Comparison of ENCODE assay signal across 19 cellular contexts in the genomic region with DNA sequence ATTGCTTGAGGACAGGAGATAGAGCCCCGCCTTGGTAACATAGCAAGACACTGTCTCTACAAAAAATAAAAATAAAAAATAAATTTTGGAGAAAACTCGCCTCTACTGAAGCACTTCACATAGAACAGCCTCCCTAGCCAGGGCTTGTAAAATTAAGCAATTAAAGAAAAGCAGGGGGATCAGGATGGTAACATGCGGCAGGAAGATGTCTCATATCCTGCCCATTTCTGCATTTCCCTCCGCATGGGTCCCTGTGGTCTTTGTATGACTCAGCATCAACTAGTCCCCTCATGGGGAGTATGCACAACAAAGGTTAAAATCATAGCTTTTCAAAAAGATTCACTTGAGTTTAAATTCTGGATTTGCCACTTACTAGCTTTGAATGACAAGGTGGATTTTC.
A peak's percentile ranks its signal among the peaks of the same experiment; 100 is the strongest.
DNase-seq lines count a peak whose midpoint lies in the region; ATAC-seq and TF ChIP-seq lines count a peak whose summit lies in the region.
"Had no signal": no experiment of that assay in that cellular context is flagged by ENCODE, and none has a peak within 500 bp of the region (broad histone marks: within the 10 kb centered on the region; RNA-seq: fewer than 3 reads in every experiment).

No MANE protein-coding gene starts in this region.

- H2AFZ ChIP-seq in PC-3 (ENCODE audit: low read length) (no peak overlapping the region), smooth muscle cell (ENCODE audit: low read depth) (no peak overlapping the region), mammary epithelial cell (ENCODE audit: low read depth, low read length) (no peak overlapping the region)

- H3K27me3 ChIP-seq in PC-3 (ENCODE audit: low read length) (no peaks in the 10 kb centered on the region), smooth muscle cell (ENCODE audit: low read depth) (no peaks in the 10 kb centered on the region), mammary epithelial cell (ENCODE audit: insufficient read depth, low read length) (no peaks in the 10 kb centered on the region)
- H3K27me3 ChIP-seq: esophagus squamous epithelium, heart left ventricle, upper lobe of left lung had no signal

- DNase-seq in NOMO-1 treated with DMSO at 0.1 percent for 48 hours (lab: John Stamatoyannopoulos, UW; ENCODE audit: unreplicated experiment) (peak; percentile 24), NOMO-1 (lab: John Stamatoyannopoulos, UW; ENCODE audit: unreplicated experiment in 2 of 2) (no peak), PC-3 (peak; percentile 28), choroid plexus epithelial cell (ENCODE audit: low read depth) (peak; percentile 45), smooth muscle cell (lab: John Stamatoyannopoulos, UW; ENCODE audit: unreplicated experiment) (no peak), kidney glomerular epithelial cell (lab: John Stamatoyannopoulos, UW) (no peak), mammary epithelial cell (no peak)
- DNase-seq: 8988T; activated naive CD4-positive, alpha-beta T cell treated with anti-CD3 and anti-CD28 coated beads for 36 hours; activated T-cell treated with anti-CD3 and anti-CD28 coated beads for 4 hours; DMS153; esophagus squamous epithelium; heart left ventricle; islet precursor cell; NCI-H2029; NCI-H510A treated with DMSO at 0.1 percent for 48 hours; upper lobe of left lung had no signal

- H3K9ac ChIP-seq in PC-3 (ENCODE audit: low read length): no peak overlapping the region
- no peak overlapping the region for H3K9ac ChIP-seq in smooth muscle cell (ENCODE audit: low read depth)
- H3K9ac ChIP-seq in mammary epithelial cell (ENCODE audit: insufficient read depth, low read length): no peak overlapping the region

- H3K79me2 ChIP-seq in PC-3 (ENCODE audit: low read length): no peaks in the 10 kb centered on the region
- H3K79me2 ChIP-seq in smooth muscle cell (ENCODE audit: low read depth): no peaks in the 10 kb centered on the region
- H3K79me2 ChIP-seq in mammary epithelial cell (ENCODE audit: insufficient read depth, low read length): no peaks in the 10 kb centered on the region

- H3K9me2 ChIP-seq in PC-3 (replicated peaks; ENCODE audit: low read length): no peaks in the 10 kb centered on the region

- POLR2A ChIA-PET in PC-3 (lab: Charles Lee; ENCODE audit: unreplicated experiment): no interaction called here

- H3K27ac ChIP-seq in PC-3 (ENCODE audit: low read length) (peak overlapping the region; percentile 25; the same call in 1 of the 2 replicates), smooth muscle cell (ENCODE audit: low read depth) (peak overlapping the region; percentile 23), mammary epithelial cell (ENCODE audit: insufficient read depth, low read depth, low read length) (no peak overlapping the region)
- H3K27ac ChIP-seq: esophagus squamous epithelium, heart left ventricle, upper lobe of left lung had no signal

- H3K4me3 ChIP-seq in PC-3 (ENCODE audit: low read length) (no peak overlapping the region), choroid plexus epithelial cell (ENCODE audit: low read depth, low read length) (no peak overlapping the region), smooth muscle cell (no peak overlapping the region), mammary epithelial cell (replicated peaks in 1 of 3; ENCODE audit: insufficient read depth in 1 of 3, low read depth in 2 of 3, low read length in 3 of 3) (no peak overlapping the region)
- H3K4me3 ChIP-seq: esophagus squamous epithelium, HAP-1, heart left ventricle, upper lobe of left lung had no signal

- in situ Hi-C loops in mammary epithelial cell (cut with MboI; ENCODE audit: low sequenced_read_pairs in 2 of 2): no loop called here

- H3F3A ChIP-seq in PC-3 (ENCODE audit: low read length, unreplicated experiment) (no peaks in the 10 kb centered on the region), smooth muscle cell (ENCODE audit: low read depth) (no peaks in the 10 kb centered on the region)

- 48% methylated on average over 4 of the region's 4 CpGs for WGBS in smooth muscle cell (ENCODE audit: low lambda C conversion rate)
- 57% methylated on average over 4 of the region's 4 CpGs for WGBS in mammary epithelial cell (ENCODE audit: low coverage, missing lambda C conversion rate)

- CTCF ChIA-PET in PC-3 (lab: Charles Lee) (no interaction called here), mammary epithelial cell (lab: Charles Lee; ENCODE audit: low non-redundant PET) (no interaction called here)

- TF ChIP-seq CTCF in PC-3 (conservative IDR thresholded peaks at IDR 0.05; ENCODE audit: low read depth, low read length): no peak
- TF ChIP-seq CTCF in choroid plexus epithelial cell (conservative IDR thresholded peaks at IDR 0.05; ENCODE audit: low read depth, low read length): no peak
- TF ChIP-seq CTCF in smooth muscle cell (IDR thresholded peaks at IDR 0.05; ENCODE audit: borderline replicate concordance, insufficient read depth, poor library complexity, severe bottlenecking): no peak
- TF ChIP-seq CTCF in mammary epithelial cell (conservative IDR thresholded peaks at IDR 0.05 in 1 of 2, IDR thresholded peaks at IDR 0.05 in 1 of 2; ENCODE audit: extremely low read depth in 1 of 2, insufficient read depth in 1 of 2, low read depth in 1 of 2, low read length in 2 of 2): no peak

- no peaks in the 10 kb centered on the region for H3K36me3 ChIP-seq in PC-3 (ENCODE audit: low read depth, low read length)
- no peaks in the 10 kb centered on the region for H3K36me3 ChIP-seq in smooth muscle cell (ENCODE audit: low read depth)
- no peaks in the 10 kb centered on the region for H3K36me3 ChIP-seq in mammary epithelial cell (ENCODE audit: insufficient read depth, low read length)
- H3K36me3 ChIP-seq: esophagus squamous epithelium, HAP-1, heart left ventricle, upper lobe of left lung had no signal

- dilution Hi-C loops in mammary epithelial cell (cut with HindIII; ENCODE audit: low sequenced_read_pairs): no loop called here

- intact Hi-C loops in PC-3 (cut with micrococcal nuclease) (loop anchor here (10.0 kb wide), 2 partner anchors 204 to 264 kb away; no protein-coding TSS in a partner anchor), mammary epithelial cell (cut with micrococcal nuclease) (no loop called here)

- H4K20me1 ChIP-seq in PC-3 (ENCODE audit: low read length) (no peaks in the 10 kb centered on the region), smooth muscle cell (ENCODE audit: low read depth) (no peaks in the 10 kb centered on the region), mammary epithelial cell (ENCODE audit: insufficient read depth, low read length) (no peaks in the 10 kb centered on the region)

- H3K4me1 ChIP-seq in PC-3 (ENCODE audit: insufficient read depth, low read length) (no peaks in the 10 kb centered on the region), smooth muscle cell (ENCODE audit: low read depth) (peaks cover 14% of the 10 kb centered on the region), mammary epithelial cell (ENCODE audit: insufficient read depth, low read length) (no peaks in the 10 kb centered on the region)
- H3K4me1 ChIP-seq: esophagus squamous epithelium, HAP-1, heart left ventricle, upper lobe of left lung had no signal

- no peaks in the 10 kb centered on the region for H3K9me3 ChIP-seq in PC-3 (ENCODE audit: low read length)
- H3K9me3 ChIP-seq in smooth muscle cell (replicated peaks; ENCODE audit: low read depth): peaks cover 4% of the 10 kb centered on the region
- peaks cover 3% of the 10 kb centered on the region for H3K9me3 ChIP-seq in mammary epithelial cell (replicated peaks; ENCODE audit: insufficient read depth, low read length)
- H3K9me3 ChIP-seq: HAP-1 had no signal

- H3K4me2 ChIP-seq in PC-3 (ENCODE audit: low read length) (no peak overlapping the region), smooth muscle cell (no peak overlapping the region), mammary epithelial cell (ENCODE audit: insufficient read depth, low read depth, low read length) (no peak overlapping the region)

- ATAC-seq in PC-3 (peak; percentile 43; the same call in 1 of the 2 replicates), GM21717 (IDR thresholded peaks at IDR 0.05; ENCODE audit: unreplicated experiment) (no peak)
- ATAC-seq: heart left ventricle had no signal

- BruUV-seq in PC-3 (replicated peaks; lab: Mats Ljungman, UMichigan) (no TSS peak), mammary epithelial cell (replicated peaks; lab: Mats Ljungman, UMichigan) (no TSS peak)

Comparison
In these comparisons a context has a peak if more than half of its experiments do, and no peak if none do; other contexts are left out.
1. DNase-seq: peak in NOMO-1 treated with DMSO at 0.1 percent for 48 hours (single experiment), PC-3 (single experiment) and choroid plexus epithelial cell (single experiment); none in NOMO-1 (0 of 2), smooth muscle cell (single experiment), kidney glomerular epithelial cell (single experiment) and mammary epithelial cell (single experiment).